ENCODE assay signal across 14 cellular contexts in genomic region chr9:126693428-126693931, GRCh38.
"Had no signal": no experiment of that assay in that cellular context is flagged by ENCODE, and none has a peak within 500 bp of the region (broad histone marks: within the 10 kb centered on the region; RNA-seq: fewer than 3 reads in every experiment).

No MANE protein-coding gene starts in this region.

- H3K36me3 Mint-ChIP-seq: activated naive CD4-positive, alpha-beta T cell treated with anti-CD3 and anti-CD28 coated beads, Interleukin-2, amount 10 ng/mL, durations not matched to agents 7 days and 5 days had no signal

- H3K9me3 ChIP-seq: adrenal gland, pancreas, suprapubic skin had no signal

- H3K27ac Mint-ChIP-seq: activated CD8-positive, alpha-beta T cell treated with anti-CD3 and anti-CD28 coated beads for 36 hours; activated naive CD4-positive, alpha-beta T cell treated with anti-CD3 and anti-CD28 coated beads, Interleukin-2, amount 10 ng/mL, durations not matched to agents 7 days and 5 days; activated T-helper 17 cell treated with anti-CD3 and anti-CD28 coated beads, Interleukin-2, amount 50 U/mL, for 72 hours; type B pancreatic cell had no signal

- H3K27me3 ChIP-seq: pancreas had no signal

- H3K4me1 Mint-ChIP-seq: activated naive CD4-positive, alpha-beta T cell treated with anti-CD3 and anti-CD28 coated beads, Interleukin-2, amount 10 ng/mL, durations not matched to agents 7 days and 5 days; activated T-helper 17 cell treated with anti-CD3 and anti-CD28 coated beads, Interleukin-2, amount 50 U/mL, for 72 hours had no signal

- H3K36me3 ChIP-seq: adrenal gland, pancreas, suprapubic skin had no signal

- DNase-seq: activated CD8-positive, alpha-beta T cell treated with anti-CD3 and anti-CD28 coated beads for 36 hours; activated naive CD4-positive, alpha-beta T cell treated with anti-CD3 and anti-CD28 coated beads, Interleukin-2, amount 10 ng/mL, durations not matched to agents 7 days and 5 days; adrenal gland; dermis blood vessel endothelial cell; mesenchymal stem cell; stimulated activated CD4-positive, alpha-beta T cell treated with anti-CD3 and anti-CD28 coated beads, Interleukin-1b, Interleukin-23, amount 100 ng/mL, for 48 hours; stimulated activated naive CD4-positive, alpha-beta T cell; SW 1271; T-helper 9 cell had no signal

- H3K9me3 Mint-ChIP-seq: activated CD8-positive, alpha-beta T cell treated with anti-CD3 and anti-CD28 coated beads for 36 hours; activated naive CD4-positive, alpha-beta T cell treated with anti-CD3 and anti-CD28 coated beads, Interleukin-2, amount 10 ng/mL, durations not matched to agents 7 days and 5 days; activated T-helper 17 cell treated with anti-CD3 and anti-CD28 coated beads, Interleukin-2, amount 50 U/mL, for 72 hours; central memory CD8-positive, alpha-beta T cell; type B pancreatic cell had no signal

- H3K4me3 Mint-ChIP-seq: activated CD8-positive, alpha-beta T cell treated with anti-CD3 and anti-CD28 coated beads for 36 hours; activated naive CD4-positive, alpha-beta T cell treated with anti-CD3 and anti-CD28 coated beads, Interleukin-2, amount 10 ng/mL, durations not matched to agents 7 days and 5 days; activated T-helper 17 cell treated with anti-CD3 and anti-CD28 coated beads, Interleukin-2, amount 50 U/mL, for 72 hours; central memory CD8-positive, alpha-beta T cell; type B pancreatic cell had no signal

- H3K4me1 ChIP-seq: adrenal gland, pancreas, suprapubic skin had no signal

- H3K4me3 ChIP-seq: adrenal gland, pancreas, suprapubic skin had no signal

- ATAC-seq: activated CD8-positive, alpha-beta T cell treated with anti-CD3 and anti-CD28 coated beads for 36 hours; activated T-helper 17 cell treated with anti-CD3 and anti-CD28 coated beads, Interleukin-2, amount 50 U/mL, for 72 hours; pancreas had no signal

- H3K27ac ChIP-seq: adrenal gland, pancreas, suprapubic skin had no signal
